ENCODE assay signal across 31 cellular contexts in genomic region chr14:30266290-30266689, GRCh38.
"Had no signal": no experiment of that assay in that cellular context is flagged by ENCODE, and none has a peak within 500 bp of the region (broad histone marks: within the 10 kb centered on the region; RNA-seq: fewer than 3 reads in every experiment).

No MANE protein-coding gene starts in this region.

- H3K27ac ChIP-seq: gastroesophageal sphincter, pancreas, prostate gland, skin epidermis, thoracic aorta, vagina, WERI-Rb-1 had no signal

- H3K4me1 Mint-ChIP-seq: stimulated activated effector memory CD8-positive, alpha-beta T cell treated with anti-CD3 and anti-CD28 coated beads, Interleukin-12 subunit alpha, Interleukin-12 subunit beta, amount 100 ng/mL, for 72 hours had no signal

- H3K36me3 ChIP-seq: gastroesophageal sphincter, pancreas, prostate gland, thoracic aorta, vagina, WERI-Rb-1 had no signal

- H3K4me3 Mint-ChIP-seq: activated naive CD8-positive, alpha-beta T cell; mesothelial cell of epicardium; naive B cell; nephron progenitor cell; stimulated activated effector memory CD8-positive, alpha-beta T cell treated with anti-CD3 and anti-CD28 coated beads, Interleukin-12 subunit alpha, Interleukin-12 subunit beta, amount 100 ng/mL, for 72 hours; stimulated activated naive CD8-positive, alpha-beta T cell treated with anti-CD3 and anti-CD28 coated beads, Interleukin-15, Interleukin-2, amounts not matched to agents 100 ng/mL and 50 ng/mL, for 24 hours had no signal

- H3K4me3 ChIP-seq: gastroesophageal sphincter, pancreas, prostate gland, skin epidermis, thoracic aorta, vagina had no signal

- DNase-seq: activated CD4-positive, alpha-beta T cell treated with anti-CD3 and anti-CD28 coated beads for 48 hours; activated CD4-positive, alpha-beta T cell treated with anti-CD3 and anti-CD28 coated beads, Interleukin-2, amount 50 U/mL, for 48 hours; activated CD8-positive, alpha-beta memory T cell treated with anti-CD3 and anti-CD28 coated beads for 24 hours; activated effector memory CD4-positive, alpha-beta T cell treated with Interleukin-2 at 50 U/mL for 16 hours; activated naive CD4-positive, alpha-beta T cell treated with Interleukin-2 at 50 U/mL for 16 hours; anterior cingulate cortex; effector CD8-positive, alpha-beta T cell; erythroblast; head of caudate nucleus; hippocampal formation; left colon; mammary epithelial cell; naive B cell; nephron progenitor cell; pancreas; retina; stimulated activated CD4-positive, alpha-beta T cell treated with anti-CD3 and anti-CD28 coated beads, Interleukin-12 subunit alpha, Interleukin-12 subunit beta, amount 100 ng/mL, for 4 hours; stimulated activated CD4-positive, alpha-beta T cell treated with anti-CD3 and anti-CD28 coated beads, Interleukin-4, amount 100 ng/mL, for 24 hours; trophoblast cell; WERI-Rb-1 had no signal

- H3K36me3 Mint-ChIP-seq: activated naive CD8-positive, alpha-beta T cell; mesothelial cell of epicardium; naive B cell; stimulated activated effector memory CD8-positive, alpha-beta T cell treated with anti-CD3 and anti-CD28 coated beads, Interleukin-12 subunit alpha, Interleukin-12 subunit beta, amount 100 ng/mL, for 72 hours had no signal

- H3K9me3 ChIP-seq: gastroesophageal sphincter, pancreas, prostate gland, thoracic aorta, vagina had no signal

- ATAC-seq: activated CD4-positive, CD25-positive, alpha-beta regulatory T cell treated with anti-CD3 and anti-CD28 coated beads, Interleukin-2, amount 50 U/mL, for 24 hours; gastroesophageal sphincter; left colon; pancreas; sciatic nerve; stimulated activated effector memory CD8-positive, alpha-beta T cell treated with anti-CD3 and anti-CD28 coated beads, Interleukin-12 subunit alpha, Interleukin-12 subunit beta, amount 100 ng/mL, for 72 hours had no signal

- H3K4me1 ChIP-seq: prostate gland, vagina had no signal

- H3K27me3 ChIP-seq: gastroesophageal sphincter, pancreas, vagina had no signal

- H3K9me3 Mint-ChIP-seq: mesothelial cell of epicardium; nephron progenitor cell; stimulated activated naive CD8-positive, alpha-beta T cell treated with anti-CD3 and anti-CD28 coated beads, Interleukin-15, Interleukin-2, amounts not matched to agents 100 ng/mL and 50 ng/mL, for 24 hours had no signal

- H3K27ac Mint-ChIP-seq: activated naive CD8-positive, alpha-beta T cell; mesothelial cell of epicardium; naive B cell; nephron progenitor cell; stimulated activated effector memory CD8-positive, alpha-beta T cell treated with anti-CD3 and anti-CD28 coated beads, Interleukin-12 subunit alpha, Interleukin-12 subunit beta, amount 100 ng/mL, for 72 hours; stimulated activated naive CD8-positive, alpha-beta T cell treated with anti-CD3 and anti-CD28 coated beads, Interleukin-15, Interleukin-2, amounts not matched to agents 100 ng/mL and 50 ng/mL, for 24 hours had no signal
